In the genomic region with DNA sequence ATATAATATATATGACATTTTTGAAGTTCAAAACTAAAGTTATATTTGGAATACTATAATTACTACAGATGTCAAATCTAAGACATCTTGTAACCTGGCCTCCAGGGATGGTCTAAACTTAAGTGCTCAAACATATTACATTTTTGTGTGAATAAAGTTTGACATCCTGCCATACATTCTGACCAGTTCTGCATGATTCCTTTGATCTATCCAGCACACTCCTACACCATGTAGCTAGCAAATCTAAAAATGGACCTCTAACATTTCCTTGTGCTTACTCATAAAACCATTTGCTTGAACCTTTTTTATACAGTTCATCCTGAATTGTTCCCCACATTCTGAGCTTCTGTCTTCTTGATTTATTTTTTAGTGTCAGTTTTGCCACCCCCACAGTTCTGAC, we compare ENCODE assay signal across 21 cellular contexts.
DNase-seq lines count a peak whose midpoint lies in the region; ATAC-seq and TF ChIP-seq lines count a peak whose summit lies in the region.
"Had no signal": no experiment of that assay in that cellular context is flagged by ENCODE, and none has a peak within 500 bp of the region (broad histone marks: within the 10 kb centered on the region; RNA-seq: fewer than 3 reads in every experiment).

No MANE protein-coding gene starts in this region.

- no peak for TF ChIP-seq CTCF in astrocyte of the spinal cord (IDR thresholded peaks at IDR 0.05; ENCODE audit: low read depth, low read length)

- no peak for ATAC-seq in HG02588 (IDR thresholded peaks at IDR 0.05; ENCODE audit: unreplicated experiment)
- ATAC-seq: GM23338, K562, Right ventricle myocardium inferior had no signal

- DNase-seq in ELR (ENCODE audit: low read depth) = peak; percentile 9
- peak; percentile 61 for DNase-seq in NCI-H226
- peak; percentile 69 for DNase-seq in astrocyte of the spinal cord (ENCODE audit: low read depth, low spot score)
- DNase-seq in non-pigmented ciliary epithelial cell (ENCODE audit: low read depth) = peak; percentile 35
- DNase-seq in NCI-H774 (lab: John Stamatoyannopoulos, UW) = no peak
- DNase-seq in kidney tubule cell (ENCODE audit: low spot score) = no peak
- DNase-seq in KG1 (lab: John Stamatoyannopoulos, UW) = no peak
- DNase-seq: BE2C, DMS79, NCI-H1092 treated with DMSO at 0.1 percent for 48 hours, NCI-H1436 treated with DMSO at 0.1 percent for 48 hours, NCI-H1930, NCI-H345, NCI-H524 treated with DMSO at 0.1 percent for 48 hours, OCI-M1 had no signal

- in situ Hi-C loops in astrocyte of the spinal cord (cut with HindIII; ENCODE audit: low sequenced_read_pairs) = no loop called here

- no peak overlapping the region for H3K4me3 ChIP-seq in astrocyte of the spinal cord (ENCODE audit: low read depth, low read length)
- H3K4me3 ChIP-seq: GM23338, HAP-1, K562, SJSA1 had no signal

Comparison
In these comparisons a context has a peak if more than half of its experiments do, and no peak if none do; other contexts are left out.
1. DNase-seq: peak in ELR (single experiment), NCI-H226 (single experiment), astrocyte of the spinal cord (single experiment) and non-pigmented ciliary epithelial cell (single experiment); none in NCI-H774 (single experiment), kidney tubule cell (single experiment) and KG1 (single experiment).